ENCODE assay signal across 1 cellular context in genomic region chr9:77030045-77030444, GRCh38.
TF ChIP-seq lines count a peak whose summit lies in the region.

No MANE protein-coding gene starts in this region.

TF ChIP-seq in H1, 55 proteins besides CTCF, POLR2A, EP300 and RAD21 (continued from another document):
- no peak for TF ChIP-seq SP1 (IDR thresholded peaks at IDR 0.05; ENCODE audit: low read depth, low read length)
TF ChIP-seq in H1: peak in this region for 0.
